9 cellular contexts compared by ENCODE assay signal in genomic region chrX:95764972-95765451, GRCh38.
DNase-seq lines count a peak whose midpoint lies in the region; ATAC-seq, FAIRE-seq and TF ChIP-seq lines count a peak whose summit lies in the region.
"Had no signal": no experiment of that assay in that cellular context is flagged by ENCODE, and none has a peak within 500 bp of the region (broad histone marks: within the 10 kb centered on the region; RNA-seq: fewer than 3 reads in every experiment).

No MANE protein-coding gene starts in this region.

- ATAC-seq in T-cell (replicated peaks in 1 of 4), result no peak

- no peak overlapping the region for H2BK20ac ChIP-seq in H1 (ENCODE audit: low read length)

- no peaks in the 10 kb centered on the region for H3K27me3 ChIP-seq in GM23248 (replicated peaks; ENCODE audit: insufficient read depth)
- no peaks in the 10 kb centered on the region for H3K27me3 ChIP-seq in H1 (replicated peaks in 1 of 4; ENCODE audit: control insufficient read depth in 3 of 4, extremely low read depth in 1 of 4, insufficient read depth in 3 of 4, low read length in 3 of 4)
- no peaks in the 10 kb centered on the region for H3K27me3 ChIP-seq in neural cell (ENCODE audit: insufficient read depth, low read depth, low read length)

- H4K5ac ChIP-seq in H1 (ENCODE audit: insufficient read length, low read depth, low read length), result no peak overlapping the region

- TF ChIP-seq RAD21 in H1 (IDR thresholded peaks at IDR 0.05 in 1 of 2, conservative IDR thresholded peaks at IDR 0.05 in 1 of 2; ENCODE audit: low read depth in 2 of 2, low read length in 2 of 2) (peak; percentile 60 to 72), neural cell (conservative IDR thresholded peaks at IDR 0.05) (peak; percentile 83)

- no peak overlapping the region for H3K23ac ChIP-seq in H1 (ENCODE audit: insufficient read length)

- H2BK12ac ChIP-seq in H1 (ENCODE audit: low read depth, low read length), result no peak overlapping the region

- no peak overlapping the region for H2BK5ac ChIP-seq in H1 (ENCODE audit: low read depth, low read length)

- no peaks in the 10 kb centered on the region for H3K4me1 Mint-ChIP-seq in T-cell
- H3K4me1 Mint-ChIP-seq: memory B cell had no signal

- no peak for TF ChIP-seq POLR2A in H1 (IDR thresholded peaks at IDR 0.05; ENCODE audit: control extremely low read depth in 1 of 2, low read depth in 2 of 2, low read length in 2 of 2)

- H3K9me2 ChIP-seq in GM23248 (ENCODE audit: insufficient read depth), result no peaks in the 10 kb centered on the region
- no peaks in the 10 kb centered on the region for H3K9me2 ChIP-seq in neural cell (ENCODE audit: insufficient read depth, low read length)

- H3K27me3 Mint-ChIP-seq in T-cell, result peaks cover 0 to 5% of the 10 kb centered on the region in 2 donors
- H3K27me3 Mint-ChIP-seq: memory B cell had no signal

- H3K4me1 ChIP-seq in GM23248 (ENCODE audit: insufficient read depth) (no peaks in the 10 kb centered on the region), H1 (replicated peaks in 1 of 4; ENCODE audit: control insufficient read depth in 3 of 4, insufficient read depth in 4 of 4, low read length in 3 of 4) (peaks cover 0 to 3% (median 1%) of the 10 kb centered on the region in 4 experiments; a peak in 2 of 7 replicates)

- peak; percentile 93 for FAIRE-seq in H1 (lab: Jason Lieb, UNC)

- DNase-seq in DMS114 treated with DMSO at 0.1 percent for 48 hours (lab: John Stamatoyannopoulos, UW; ENCODE audit: unreplicated experiment), result peak; percentile 12
- DNase-seq in GM23248, result peak; percentile 28
- DNase-seq in NCI-H446 treated with DMSO at 0.1 percent for 48 hours (lab: John Stamatoyannopoulos, UW), result peak; percentile 37
- DNase-seq in H1 (ENCODE audit: low read depth in 1 of 2, low spot score in 2 of 2), result peak in 1 of 2 experiments; percentile 41
- no peak for DNase-seq in activated gamma-delta T cell treated with Interleukin-2 at 50 U/mL for 16 hours
- no peak for DNase-seq in T-cell
- DNase-seq in activated naive CD4-positive, alpha-beta T cell (lab: John Stamatoyannopoulos, UW), result no peak

- H3F3A ChIP-seq in GM23248 (ENCODE audit: insufficient read depth) (no peaks in the 10 kb centered on the region), neural cell (ENCODE audit: insufficient read depth, low read length, poor library complexity, severe bottlenecking) (no peaks in the 10 kb centered on the region)

- POLR2A ChIA-PET in H1 (lab: Charles Lee; ENCODE audit: partially characterized antibody) (interaction anchor here (0.6 kb wide), 1 partner anchor 1115 kb away, joined by 3 read pairs; no protein-coding TSS in a partner anchor), T-cell (lab: Charles Lee) (no interaction called here)

- no peaks in the 10 kb centered on the region for H3K79me2 ChIP-seq in GM23248 (ENCODE audit: insufficient read depth)
- H3K79me2 ChIP-seq in H1 (ENCODE audit: control insufficient read depth in 1 of 2, insufficient read depth in 2 of 2, low read length in 2 of 2), result no peaks in the 10 kb centered on the region
- H3K79me2 ChIP-seq in neural cell (replicated peaks; ENCODE audit: insufficient read depth, low read length), result no peaks in the 10 kb centered on the region

- H3K9ac ChIP-seq in GM23248 (no peak overlapping the region), H1 (replicated peaks in 1 of 4; ENCODE audit: extremely low read depth in 1 of 4, low read depth in 3 of 4, low read length in 3 of 4) (no peak overlapping the region), neural cell (ENCODE audit: low read length) (no peak overlapping the region)

- H4K20me1 ChIP-seq in GM23248 (ENCODE audit: insufficient read depth) (no peaks in the 10 kb centered on the region), H1 (replicated peaks in 1 of 2; ENCODE audit: control insufficient read depth in 1 of 2, insufficient read depth in 2 of 2, low read length in 2 of 2) (no peaks in the 10 kb centered on the region), neural cell (ENCODE audit: insufficient read depth) (no peaks in the 10 kb centered on the region)

- no peak overlapping the region for H3K4ac ChIP-seq in H1 (replicated peaks; ENCODE audit: insufficient read length, low read depth, low read length)

- peaks cover 0 to under 1% (median 0%) of the 10 kb centered on the region in 3 donors for H3K9me3 Mint-ChIP-seq in T-cell
- H3K9me3 Mint-ChIP-seq: memory B cell had no signal

- TF ChIP-seq EP300 in H1 (IDR thresholded peaks at IDR 0.05; ENCODE audit: borderline replicate concordance in 1 of 2, low read depth in 2 of 2, low read length in 2 of 2) (no peak), neural cell (conservative IDR thresholded peaks at IDR 0.05; ENCODE audit: poor library complexity, severe bottlenecking) (no peak)

- no peaks in the 10 kb centered on the region for H3K79me1 ChIP-seq in H1 (ENCODE audit: low read depth, low read length)

- no peak overlapping the region for H2BK15ac ChIP-seq in H1 (ENCODE audit: low read length)

- in situ Hi-C loops in GM23248 (cut with MboI), result no loop called here

- TF ChIP-seq CTCF in H1 (IDR thresholded peaks at IDR 0.05; ENCODE audit: control extremely low read depth in 1 of 3, insufficient read depth in 1 of 3, low read depth in 1 of 3, low read length in 3 of 3), result peak in 2 of 3 experiments; percentile 39 to 48; a peak in 3 of 4 replicates
- TF ChIP-seq CTCF in neural cell (IDR thresholded peaks at IDR 0.05; ENCODE audit: poor library complexity, severe bottlenecking), result peak; percentile 75

- H3K23me2 ChIP-seq in H1 (ENCODE audit: low read depth, low read length), result no peaks in the 10 kb centered on the region

- H3K36me3 ChIP-seq in GM23248 (ENCODE audit: low read depth) (no peaks in the 10 kb centered on the region), H1 (ENCODE audit: control insufficient read depth in 2 of 4, insufficient read depth in 4 of 4, low read length in 3 of 4) (no peaks in the 10 kb centered on the region), neural cell (ENCODE audit: insufficient read depth, low read length) (no peaks in the 10 kb centered on the region)

- H3K4me2 ChIP-seq in GM23248 (ENCODE audit: unreplicated experiment) (no peak overlapping the region), H1 (ENCODE audit: insufficient read depth in 1 of 2, low read depth in 2 of 2, low read length in 2 of 2) (peak overlapping the region; percentile 30 to 66), neural cell (ENCODE audit: low read length) (no peak overlapping the region)

- H4K91ac ChIP-seq in H1 (replicated peaks; ENCODE audit: insufficient read length, low read length), result no peak overlapping the region

- no peak overlapping the region for H3K14ac ChIP-seq in H1 (ENCODE audit: insufficient read length)

- H3K36me3 Mint-ChIP-seq in T-cell, result no peaks in the 10 kb centered on the region
- H3K36me3 Mint-ChIP-seq: memory B cell had no signal

- H3K9me3 ChIP-seq in GM23248 (ENCODE audit: low read depth) (no peaks in the 10 kb centered on the region), H1 (ENCODE audit: insufficient read depth in 2 of 2, low read depth in 1 of 2, low read length in 1 of 2) (no peaks in the 10 kb centered on the region), neural cell (ENCODE audit: low read length) (no peaks in the 10 kb centered on the region)

- no peak overlapping the region for H4K8ac ChIP-seq in H1 (ENCODE audit: extremely low read depth, insufficient read depth, low read length)

- WGBS in GM23248 (ENCODE audit: low coverage in 1 of 2, low lambda C conversion rate in 2 of 2, missing lambda C conversion rate in 2 of 2), 2 experiments, result 33 to 36% methylated on average over 3 of the region's 3 CpGs
- WGBS in H1 (ENCODE audit: extremely low coverage in 1 of 2, insufficient coverage in 1 of 2, insufficient read length in 1 of 2, insufficient replicate concordance in 2 of 2, low coverage in 1 of 2, low lambda C conversion rate in 2 of 2, missing lambda C conversion rate in 1 of 2), 2 experiments, result 18% methylated on average over 3 of the region's 3 CpGs; no CpG with 5 or more reads in 1 of the 2 experiments

- no peak overlapping the region for H2AFZ ChIP-seq in GM23248
- no peak overlapping the region for H2AFZ ChIP-seq in H1 (ENCODE audit: low read length)
- H2AFZ ChIP-seq in neural cell (ENCODE audit: low read depth, low read length), result no peak overlapping the region

- no peak overlapping the region for H2AK5ac ChIP-seq in H1 (ENCODE audit: low read depth, low read length)

- CTCF ChIA-PET in H1 (lab: Charles Lee; ENCODE audit: partially characterized antibody), result interaction anchor here (0.8 to 2.3 kb wide), 3 partner anchors 14 to 417 kb away, joined by 3 to 13 read pairs (median 6); no protein-coding TSS in a partner anchor
- CTCF ChIA-PET in T-cell (lab: Charles Lee), result no interaction called here

- H3K27ac ChIP-seq in GM23248 (no peak overlapping the region), H1 (ENCODE audit: low read depth, low read length) (no peak overlapping the region; the same call in 1 of the 2 replicates), neural cell (ENCODE audit: low read length) (peak overlapping the region; percentile 28)

- no peak overlapping the region for H2BK120ac ChIP-seq in H1 (replicated peaks; ENCODE audit: low read depth, low read length)

- no peak overlapping the region for H3K4me3 ChIP-seq in GM23248
- peak overlapping the region in 1 of 4 experiments; percentile 54; a peak in 2 of 8 replicates for H3K4me3 ChIP-seq in H1 (ENCODE audit: extremely low read depth in 1 of 4, insufficient read depth in 2 of 4, low read depth in 3 of 4, low read length in 4 of 4)
- no peak overlapping the region for H3K4me3 ChIP-seq in neural cell (ENCODE audit: low read length)

- no peak overlapping the region for H3K4me3 Mint-ChIP-seq in T-cell
- H3K4me3 Mint-ChIP-seq: memory B cell had no signal

- no peak overlapping the region for H3K27ac Mint-ChIP-seq in T-cell
- H3K27ac Mint-ChIP-seq: memory B cell had no signal

- no peak overlapping the region for H3K18ac ChIP-seq in H1 (ENCODE audit: extremely low read depth, low read length)

- no peak overlapping the region for H3K56ac ChIP-seq in H1 (replicated peaks; ENCODE audit: insufficient read length, low read depth, low read length)

TF ChIP-seq in H1, 55 proteins besides CTCF, POLR2A, EP300 and RAD21 (continues in another document):
- TF ChIP-seq JUND (IDR thresholded peaks at IDR 0.05; ENCODE audit: low read length), result no peak
- TF ChIP-seq ASH2L (IDR thresholded peaks at IDR 0.05; ENCODE audit: low read length), result peak; percentile 55
- no peak for TF ChIP-seq FOSL1 (IDR thresholded peaks at IDR 0.05; ENCODE audit: insufficient read depth, low read depth, low read length)
- TF ChIP-seq TAF7 (optimal IDR thresholded peaks at IDR 0.05; ENCODE audit: borderline replicate concordance, low read depth, low read length), result no peak
- no peak for TF ChIP-seq SAP30 (IDR thresholded peaks at IDR 0.05; ENCODE audit: insufficient read depth, insufficient replicate concordance, low read length)

TF ChIP-seq in neural cell, 6 proteins besides CTCF, POLR2A, EP300 and RAD21 (continues in another document):
- TF ChIP-seq EZH2 (IDR thresholded peaks at IDR 0.05; ENCODE audit: borderline replicate concordance, insufficient read depth, low read length, poor library complexity, severe bottlenecking) (no peak), POLR2AphosphoS5 (IDR thresholded peaks at IDR 0.05) (no peak), TAF1 (IDR thresholded peaks at IDR 0.05; ENCODE audit: low read depth) (no peak), SMC3 (conservative IDR thresholded peaks at IDR 0.05; ENCODE audit: poor library complexity) (peak; percentile 74), MXI1 (conservative IDR thresholded peaks at IDR 0.05; ENCODE audit: poor library complexity, severe bottlenecking) (no peak)

Comparison
In these comparisons a context has a peak if more than half of its experiments do, and no peak if none do; other contexts are left out.
1. DNase-seq: peak in DMS114 treated with DMSO at 0.1 percent for 48 hours (single experiment), GM23248 (single experiment) and NCI-H446 treated with DMSO at 0.1 percent for 48 hours (single experiment); none in activated gamma-delta T cell treated with Interleukin-2 at 50 U/mL for 16 hours (single experiment), T-cell (0 of 34) and activated naive CD4-positive, alpha-beta T cell (0 of 4).
2. H3K4me2 ChIP-seq: peak in H1 (2 of 2); none in GM23248 (single experiment) and neural cell (single experiment).